In genomic region chr16:88063201-88063773, GRCh38 we compare ENCODE assay signal across 8 cellular contexts.
DNase-seq lines count a peak whose midpoint lies in the region; ATAC-seq and TF ChIP-seq lines count a peak whose summit lies in the region.

No MANE protein-coding gene starts in this region.

- no peak overlapping the region for H3K4me3 ChIP-seq in BE2C (ENCODE audit: low read depth, low read length)
- H3K4me3 ChIP-seq in adrenal gland, result no peak overlapping the region

- no peaks in the 10 kb centered on the region for H3K27me3 Mint-ChIP-seq in CD4-positive, alpha-beta T cell

- ATAC-seq in Right ventricle myocardium superior (ENCODE audit: poor library complexity) (peak; percentile 76), GM21515 (IDR thresholded peaks at IDR 0.05; ENCODE audit: unreplicated experiment) (no peak)
- no peak for ATAC-seq in CD4-positive, alpha-beta T cell (ENCODE audit: poor library complexity)

- H3K27ac ChIP-seq in adrenal gland, result peak overlapping the region in 3 of 5 donors; percentile 36 to 72 (median 39)
- no peak overlapping the region for H3K27ac ChIP-seq in CD4-positive, alpha-beta T cell (ENCODE audit: low read depth, low read length)

- no peaks in the 10 kb centered on the region for H3K4me1 Mint-ChIP-seq in CD4-positive, alpha-beta T cell (ENCODE audit: low read depth)

- CTCF ChIA-PET in CD4-positive, alpha-beta T cell (lab: Charles Lee), result no interaction called here

- no peak overlapping the region for H3K27ac Mint-ChIP-seq in CD4-positive, alpha-beta T cell

- DNase-seq in BE2C (no peak), adrenal gland (peak in 3 of 7 donors; percentile 22 to 66 (median 32)), Right ventricle myocardium superior (peak; percentile 70), putamen (ENCODE audit: low spot score) (peak; percentile 24)
- DNase-seq in activated CD4-positive, CD25-positive, alpha-beta regulatory T cell (lab: John Stamatoyannopoulos, UW), result no peak
- DNase-seq in CD4-positive, alpha-beta T cell, result no peak
- no peak for DNase-seq in stimulated activated naive CD4-positive, alpha-beta T cell (lab: John Stamatoyannopoulos, UW)

- TF ChIP-seq CTCF in BE2C (IDR thresholded peaks at IDR 0.05; ENCODE audit: low read depth, low read length), result peak; percentile 46
- TF ChIP-seq CTCF in adrenal gland (IDR thresholded peaks at IDR 0.05), result no peak
- TF ChIP-seq CTCF in CD4-positive, alpha-beta T cell (IDR thresholded peaks at IDR 0.05), result no peak

- no peaks in the 10 kb centered on the region for H3K9me3 Mint-ChIP-seq in CD4-positive, alpha-beta T cell

- H3K36me3 Mint-ChIP-seq in CD4-positive, alpha-beta T cell (ENCODE audit: low read depth), result peaks cover 35% of the 10 kb centered on the region

- TF ChIP-seq POLR2A in adrenal gland (IDR thresholded peaks at IDR 0.05), result no peak

- POLR2A ChIA-PET in CD4-positive, alpha-beta T cell (lab: Charles Lee), result no interaction called here

- H3K27me3 ChIP-seq in BE2C, result no peaks in the 10 kb centered on the region
- no peaks in the 10 kb centered on the region for H3K27me3 ChIP-seq in adrenal gland
- H3K27me3 ChIP-seq in CD4-positive, alpha-beta T cell (ENCODE audit: control insufficient read depth, insufficient read depth, low read length), result no peaks in the 10 kb centered on the region

- no peak overlapping the region for H3K4me3 Mint-ChIP-seq in CD4-positive, alpha-beta T cell

- intact Hi-C loops in adrenal gland (cut with DNase I) (no loop called here), Right ventricle myocardium superior (cut with DNase I) (no loop called here)
- intact Hi-C loops in CD4-positive, alpha-beta T cell (cut with DNase I, micrococcal nuclease), result no loop called here

- H3K4me1 ChIP-seq in BE2C (no peaks in the 10 kb centered on the region), adrenal gland (replicated peaks in 1 of 2) (no peaks in the 10 kb centered on the region)

- peaks cover 11% of the 10 kb centered on the region for H3K36me3 ChIP-seq in BE2C
- H3K36me3 ChIP-seq in adrenal gland (replicated peaks in 1 of 2), result peaks cover 0 to 6% of the 10 kb centered on the region in 2 donors

- no peaks in the 10 kb centered on the region for H3K9me3 ChIP-seq in BE2C
- H3K9me3 ChIP-seq in adrenal gland (replicated peaks in 1 of 3), result no peaks in the 10 kb centered on the region
- H3K9me3 ChIP-seq in CD4-positive, alpha-beta T cell (ENCODE audit: control insufficient read depth, low read length), result no peaks in the 10 kb centered on the region

- 78 to 85% (median 81%) methylated on average over 16 of the region's 16 CpGs for WGBS in adrenal gland, 4 donors

Comparison
In these comparisons a context has a peak if more than half of its experiments do, and no peak if none do; other contexts are left out.
1. DNase-seq: peak in Right ventricle myocardium superior (single experiment) and putamen (single experiment); none in BE2C (single experiment), activated CD4-positive, CD25-positive, alpha-beta regulatory T cell (0 of 4), CD4-positive, alpha-beta T cell (0 of 10) and stimulated activated naive CD4-positive, alpha-beta T cell (0 of 6).